ENCODE assay signal across 19 cellular contexts in genomic region chr16:64121473-64121872, GRCh38.
DNase-seq lines count a peak whose midpoint lies in the region; ATAC-seq and TF ChIP-seq lines count a peak whose summit lies in the region.
"Had no signal": no experiment of that assay in that cellular context is flagged by ENCODE, and none has a peak within 500 bp of the region (broad histone marks: within the 10 kb centered on the region; RNA-seq: fewer than 3 reads in every experiment).

No MANE protein-coding gene starts in this region.

- peak overlapping the region; percentile 14; the same call in 1 of the 2 replicates for H3K9ac ChIP-seq in PC-3 (ENCODE audit: low read length)
- no peak overlapping the region for H3K9ac ChIP-seq in smooth muscle cell (ENCODE audit: low read depth)

- POLR2A ChIA-PET in PC-3 (lab: Charles Lee; ENCODE audit: unreplicated experiment) = no interaction called here

- no peak for TF ChIP-seq CTCF in PC-3 (conservative IDR thresholded peaks at IDR 0.05; ENCODE audit: low read depth, low read length)
- TF ChIP-seq CTCF in fibroblast of mammary gland (conservative IDR thresholded peaks at IDR 0.05; ENCODE audit: control insufficient read depth, insufficient read depth, low read depth, low read length) = no peak
- TF ChIP-seq CTCF in smooth muscle cell (IDR thresholded peaks at IDR 0.05; ENCODE audit: borderline replicate concordance, insufficient read depth, poor library complexity, severe bottlenecking) = no peak

- H3K36me3 ChIP-seq in PC-3 (ENCODE audit: low read depth, low read length) (no peaks in the 10 kb centered on the region), smooth muscle cell (ENCODE audit: low read depth) (no peaks in the 10 kb centered on the region)

- no peaks in the 10 kb centered on the region for H3K9me3 ChIP-seq in PC-3 (ENCODE audit: low read length)
- no peaks in the 10 kb centered on the region for H3K9me3 ChIP-seq in smooth muscle cell (replicated peaks; ENCODE audit: low read depth)

- H3K4me1 ChIP-seq in PC-3 (ENCODE audit: insufficient read depth, low read length) (peaks cover 22% of the 10 kb centered on the region), smooth muscle cell (ENCODE audit: low read depth) (no peaks in the 10 kb centered on the region)

- H3K4me2 ChIP-seq in PC-3 (ENCODE audit: low read length) = peak overlapping the region; percentile 58
- H3K4me2 ChIP-seq in smooth muscle cell = peak overlapping the region; percentile 16

- DNase-seq in GM04503 (ENCODE audit: low read depth) = peak; percentile 23
- DNase-seq in PC-3 = peak; percentile 83
- DNase-seq in fibroblast of mammary gland (ENCODE audit: low read depth) = peak; percentile 80
- no peak for DNase-seq in smooth muscle cell (lab: John Stamatoyannopoulos, UW; ENCODE audit: unreplicated experiment)
- DNase-seq in activated CD4-positive, alpha-beta T cell treated with anti-CD3 and anti-CD28 coated beads for 48 hours = no peak
- no peak for DNase-seq in iPS-NIHi7 (ENCODE audit: extremely low spot score)
- DNase-seq in activated CD8-positive, alpha-beta memory T cell treated with anti-CD3 and anti-CD28 coated beads, Interleukin-2, amount 50 U/mL, for 48 hours = no peak
- DNase-seq: activated CD8-positive, alpha-beta memory T cell treated with anti-CD3 and anti-CD28 coated beads, Interleukin-2, amount 50 U/mL, for 4 hours; activated naive CD4-positive, alpha-beta T cell treated with anti-CD3 and anti-CD28 coated beads, Interleukin-2, amount 10 ng/mL, durations not matched to agents 7 days and 5 days; CD4-positive, alpha-beta T cell; effector CD4-positive, alpha-beta T cell; GF-D8; immature natural killer cell; NCI-H187 treated with DMSO at 0.1 percent for 48 hours; NCI-H510A treated with DMSO at 0.1 percent for 48 hours; stimulated activated naive CD4-positive, alpha-beta T cell; T-helper 17 cell had no signal

- peak; percentile 86 for ATAC-seq in PC-3
- ATAC-seq: activated CD4-positive, CD25-positive, alpha-beta regulatory T cell treated with anti-CD3 and anti-CD28 coated beads, Interleukin-2, amount 50 U/mL, for 24 hours; Panc1; T-helper 17 cell had no signal

- H3K9me2 ChIP-seq in PC-3 (replicated peaks; ENCODE audit: low read length) = no peaks in the 10 kb centered on the region

- H2AFZ ChIP-seq in PC-3 (ENCODE audit: low read length) (no peak overlapping the region), smooth muscle cell (ENCODE audit: low read depth) (no peak overlapping the region)

- H3K27ac ChIP-seq in PC-3 (ENCODE audit: low read length) (peak overlapping the region; percentile 78), smooth muscle cell (ENCODE audit: low read depth) (peak overlapping the region; percentile 66)

- H3K4me3 ChIP-seq in PC-3 (ENCODE audit: low read length) = peak overlapping the region; percentile 23; the same call in 1 of the 2 replicates
- no peak overlapping the region for H3K4me3 ChIP-seq in fibroblast of mammary gland (ENCODE audit: control insufficient read depth, low read depth, low read length)
- no peak overlapping the region for H3K4me3 ChIP-seq in smooth muscle cell

- H3F3A ChIP-seq in PC-3 (ENCODE audit: low read length, unreplicated experiment) (no peaks in the 10 kb centered on the region), smooth muscle cell (ENCODE audit: low read depth) (no peaks in the 10 kb centered on the region)

- no peaks in the 10 kb centered on the region for H3K27me3 ChIP-seq in PC-3 (ENCODE audit: low read length)
- no peaks in the 10 kb centered on the region for H3K27me3 ChIP-seq in smooth muscle cell (ENCODE audit: low read depth)

- H4K20me1 ChIP-seq in PC-3 (ENCODE audit: low read length) (no peaks in the 10 kb centered on the region), smooth muscle cell (ENCODE audit: low read depth) (no peaks in the 10 kb centered on the region)

- 66% methylated on average over 3 of the region's 3 CpGs for WGBS in smooth muscle cell (ENCODE audit: low lambda C conversion rate)

- CTCF ChIA-PET in PC-3 (lab: Charles Lee) = no interaction called here

- intact Hi-C loops in PC-3 (cut with micrococcal nuclease) = no loop called here

- no peaks in the 10 kb centered on the region for H3K79me2 ChIP-seq in PC-3 (ENCODE audit: low read length)
- no peaks in the 10 kb centered on the region for H3K79me2 ChIP-seq in smooth muscle cell (ENCODE audit: low read depth)

- BruUV-seq in PC-3 (replicated peaks; lab: Mats Ljungman, UMichigan) = no TSS peak

Comparison
In these comparisons a context has a peak if more than half of its experiments do, and no peak if none do; other contexts are left out.
1. DNase-seq: peak in GM04503 (single experiment), PC-3 (single experiment) and fibroblast of mammary gland (single experiment); none in smooth muscle cell (single experiment), activated CD4-positive, alpha-beta T cell treated with anti-CD3 and anti-CD28 coated beads for 48 hours (single experiment), iPS-NIHi7 (single experiment) and activated CD8-positive, alpha-beta memory T cell treated with anti-CD3 and anti-CD28 coated beads, Interleukin-2, amount 50 U/mL, for 48 hours (single experiment).